7 cellular contexts compared by ENCODE assay signal in genomic region chr6:84255641-84256040, GRCh38.
"Had no signal": no experiment of that assay in that cellular context is flagged by ENCODE, and none has a peak within 500 bp of the region (broad histone marks: within the 10 kb centered on the region; RNA-seq: fewer than 3 reads in every experiment).

No MANE protein-coding gene starts in this region.

- H3K36me3 ChIP-seq: HAP-1 had no signal

- H3K4me3 ChIP-seq: HAP-1 had no signal

- H3K9me3 ChIP-seq: HAP-1 had no signal

- ATAC-seq: HCT116 had no signal

- DNase-seq: GOT3, H7, HFFc6, KG1 had no signal

- H3K27ac ChIP-seq: HL-60 had no signal
